In genomic region chr11:26271666-26272065, GRCh38 we compare ENCODE assay signal across 34 cellular contexts.
A peak's percentile ranks its signal among the peaks of the same experiment; 100 is the strongest.
DNase-seq lines count a peak whose midpoint lies in the region; ATAC-seq, FAIRE-seq and TF ChIP-seq lines count a peak whose summit lies in the region.
"Had no signal": no experiment of that assay in that cellular context is flagged by ENCODE, and none has a peak within 500 bp of the region (broad histone marks: within the 10 kb centered on the region; RNA-seq: fewer than 3 reads in every experiment).

No MANE protein-coding gene starts in this region.

- ATAC-seq in HepG2 (no peak), right lobe of liver (no peak), A549 (no peak), IMR-90 (ENCODE audit: low read depth) (no peak), HG02798 (IDR thresholded peaks at IDR 0.05; ENCODE audit: poor library complexity, unreplicated experiment) (no peak)
- ATAC-seq: CD8-positive, alpha-beta T cell had no signal

- H3K18ac ChIP-seq in IMR-90 (ENCODE audit: low read depth, low read length): no peak overlapping the region

- CTCF ChIA-PET in HepG2 (lab: Yijun Ruan, JAX; ENCODE audit: low intra/inter-chr PET ratio, low total read pairs) (no interaction called here), A549 (lab: Yijun Ruan, JAX) (no interaction called here), A673 (lab: Charles Lee) (no interaction called here), IMR-90 (lab: Yijun Ruan, JAX) (no interaction called here)

- 7% methylated on average over 2 of the region's 2 CpGs for WGBS in HepG2 (ENCODE audit: low lambda C conversion rate)
- WGBS in right lobe of liver (ENCODE audit: insufficient coverage, low coverage, low lambda C conversion rate, missing lambda C conversion rate): 54% methylated on average over 2 of the region's 2 CpGs
- 21% methylated on average over 2 of the region's 2 CpGs for WGBS in A549 (ENCODE audit: missing lambda C conversion rate)
- WGBS in IMR-90 (ENCODE audit: extremely low coverage in 2 of 2, insufficient read length in 1 of 2), 2 experiments: no CpG with 5 or more reads among the region's 2 CpGs

- H3K9ac ChIP-seq in HepG2 (ENCODE audit: insufficient read depth, low read depth, low read length) (no peak overlapping the region), IMR-90 (ENCODE audit: low read depth, low read length) (no peak overlapping the region)
- H3K9ac ChIP-seq: BLaER1; BLaER1 treated with 17β-estradiol and CSF1 and Interleukin-3, amounts not matched to agents 10 nM and 100 nM had no signal

- FAIRE-seq in HepG2 (lab: Jason Lieb, UNC) (no peak), A549 (lab: Jason Lieb, UNC) (peak; percentile 23)
- FAIRE-seq: A204.1, D721Med had no signal

- H4K91ac ChIP-seq in IMR-90 (ENCODE audit: insufficient read depth, low read depth, low read length): no peak overlapping the region

- no peak overlapping the region for H2BK15ac ChIP-seq in IMR-90 (ENCODE audit: low read depth, low read length)

- no peak overlapping the region for H2AFZ ChIP-seq in HepG2 (ENCODE audit: low read length)
- H2AFZ ChIP-seq in IMR-90 (replicated peaks; ENCODE audit: low read length, poor library complexity): no peak overlapping the region

- no peak overlapping the region for H3K14ac ChIP-seq in IMR-90 (replicated peaks; ENCODE audit: low read depth, low read length)

- H3K4ac ChIP-seq in IMR-90 (ENCODE audit: low read depth, low read length): no peak overlapping the region

- no peaks in the 10 kb centered on the region for H3K9me1 ChIP-seq in IMR-90 (ENCODE audit: insufficient read depth, low read length)

- H3K27me3 ChIP-seq in HepG2 (ENCODE audit: control insufficient read depth in 1 of 2, insufficient read depth in 2 of 2, low read length in 2 of 2) (no peaks in the 10 kb centered on the region; a peak in 1 of 5 replicates), right lobe of liver (no peaks in the 10 kb centered on the region), A673 (replicated peaks; ENCODE audit: insufficient read depth, low read depth, low read length, poor library complexity) (no peaks in the 10 kb centered on the region), IMR-90 (ENCODE audit: control insufficient read depth, insufficient read depth, low read length) (no peaks in the 10 kb centered on the region)
- H3K27me3 ChIP-seq: BE2C; BLaER1; BLaER1 treated with 17β-estradiol and CSF1 and Interleukin-3, amounts not matched to agents 10 nM and 100 nM had no signal

- in situ Hi-C loops in HepG2 (cut with HindIII; ENCODE audit: extremely low pct_ligation_motif_present, low pct_unique_long_range_greater_than_20kb) (no loop called here), IMR-90 (cut with MboI; ENCODE audit: low sequenced_read_pairs) (no loop called here)

- no peak overlapping the region for H3K23ac ChIP-seq in IMR-90 (ENCODE audit: low read depth, low read length)

- H3K4me3 ChIP-seq in HepG2 (replicated peaks in 1 of 3; ENCODE audit: insufficient read depth in 1 of 3, low read depth in 2 of 3, low read length in 3 of 3): no peak overlapping the region
- H3K4me3 ChIP-seq in right lobe of liver: no peak overlapping the region
- H3K4me3 ChIP-seq in A549: no peak overlapping the region
- no peak overlapping the region for H3K4me3 ChIP-seq in A673 (ENCODE audit: low read depth, low read length, poor library complexity, severe bottlenecking)
- no peak overlapping the region for H3K4me3 ChIP-seq in IMR-90 (ENCODE audit: insufficient read depth, low read depth, low read length)
- H3K4me3 ChIP-seq: BLaER1; BLaER1 treated with 17β-estradiol and CSF1 and Interleukin-3, amounts not matched to agents 10 nM and 100 nM had no signal

- H3K27ac ChIP-seq in HepG2 (ENCODE audit: extremely low read length, insufficient read depth, low read length) (no peak overlapping the region), right lobe of liver (no peak overlapping the region), A549 (no peak overlapping the region), A673 (ENCODE audit: low read depth, low read length, poor library complexity, severe bottlenecking) (no peak overlapping the region), IMR-90 (ENCODE audit: insufficient read depth, low read length) (no peak overlapping the region)
- H3K27ac ChIP-seq: 22Rv1; BLaER1; BLaER1 treated with 17β-estradiol and CSF1 and Interleukin-3, amounts not matched to agents 10 nM and 100 nM; C4-2B had no signal

- TF ChIP-seq POLR2A in HepG2 (IDR thresholded peaks at IDR 0.05; ENCODE audit: insufficient read depth in 1 of 2, low read depth in 2 of 2, low read length in 2 of 2) (no peak), right lobe of liver (IDR thresholded peaks at IDR 0.05) (no peak), A549 (IDR thresholded peaks at IDR 0.05; ENCODE audit: low read length) (no peak), IMR-90 (IDR thresholded peaks at IDR 0.05; ENCODE audit: low read depth, low read length) (no peak)

- H3K56ac ChIP-seq in IMR-90 (ENCODE audit: extremely low read depth, insufficient read depth, low read length): no peak overlapping the region

- TF ChIP-seq CTCF in HepG2 (CRISPR knock-in tag; IDR thresholded peaks at IDR 0.05) (no peak), right lobe of liver (IDR thresholded peaks at IDR 0.05) (no peak), A549 (IDR thresholded peaks at IDR 0.05) (no peak), A673 (conservative IDR thresholded peaks at IDR 0.05; ENCODE audit: low read depth, low read length) (no peak), IMR-90 (conservative IDR thresholded peaks at IDR 0.05; ENCODE audit: low read depth, low read length) (no peak)

- no peak overlapping the region for H2BK20ac ChIP-seq in IMR-90 (ENCODE audit: low read depth, low read length)

- intact Hi-C loops in HepG2 (cut with micrococcal nuclease; ENCODE audit: unreplicated experiment) (no loop called here), right lobe of liver (cut with DNase I) (no loop called here), A673 (cut with micrococcal nuclease; ENCODE audit: unreplicated experiment) (no loop called here), IMR-90 (cut with micrococcal nuclease) (no loop called here)

- dilution Hi-C loops in IMR-90 (cut with HindIII; ENCODE audit: low sequenced_read_pairs, unreplicated experiment): no loop called here

- no TSS peak for BruUV-seq in HepG2 (replicated peaks; lab: Mats Ljungman, UMichigan)
- no TSS peak for BruUV-seq in A673 (replicated peaks; lab: Mats Ljungman, UMichigan)
- BruUV-seq in IMR-90 (replicated peaks; lab: Mats Ljungman, UMichigan): no TSS peak

- no peaks in the 10 kb centered on the region for H4K20me1 ChIP-seq in HepG2 (ENCODE audit: insufficient read depth, low read length)
- H4K20me1 ChIP-seq in IMR-90 (ENCODE audit: insufficient read depth, low read length): no peaks in the 10 kb centered on the region
- H4K20me1 ChIP-seq: BLaER1; BLaER1 treated with 17β-estradiol and CSF1 and Interleukin-3, amounts not matched to agents 10 nM and 100 nM had no signal

- no peaks in the 10 kb centered on the region for H3K79me2 ChIP-seq in HepG2 (ENCODE audit: insufficient read depth, low read length)

- no peaks in the 10 kb centered on the region for H3K4me1 ChIP-seq in HepG2 (ENCODE audit: insufficient read depth, low read length)
- no peaks in the 10 kb centered on the region for H3K4me1 ChIP-seq in right lobe of liver
- no peaks in the 10 kb centered on the region for H3K4me1 ChIP-seq in A549
- no peaks in the 10 kb centered on the region for H3K4me1 ChIP-seq in A673 (ENCODE audit: insufficient read depth, low read length, poor library complexity, severe bottlenecking)
- no peaks in the 10 kb centered on the region for H3K4me1 ChIP-seq in IMR-90 (ENCODE audit: control insufficient read depth, insufficient read depth, low read length)
- H3K4me1 ChIP-seq: BLaER1; BLaER1 treated with 17β-estradiol and CSF1 and Interleukin-3, amounts not matched to agents 10 nM and 100 nM; Caco-2 had no signal

- TF ChIP-seq EP300 in HepG2 (IDR thresholded peaks at IDR 0.05; ENCODE audit: low read depth in 2 of 2, low read length in 2 of 2) (no peak), HepG2 (CRISPR knock-in tag; IDR thresholded peaks at IDR 0.05; ENCODE audit: borderline replicate concordance) (no peak), A549 (IDR thresholded peaks at IDR 0.05) (no peak)

- H2BK120ac ChIP-seq in IMR-90 (ENCODE audit: low read depth, low read length): no peak overlapping the region

- H4K5ac ChIP-seq in IMR-90 (ENCODE audit: low read depth, low read length): no peak overlapping the region

- H3K36me3 ChIP-seq in HepG2 (replicated peaks in 1 of 2; ENCODE audit: control insufficient read depth in 1 of 2, insufficient read depth in 2 of 2, low read length in 2 of 2) (no peaks in the 10 kb centered on the region), right lobe of liver (no peaks in the 10 kb centered on the region), A673 (ENCODE audit: insufficient read depth, low read length, poor library complexity, severe bottlenecking) (no peaks in the 10 kb centered on the region), IMR-90 (ENCODE audit: control insufficient read depth, insufficient read depth, low read length) (no peaks in the 10 kb centered on the region)
- H3K36me3 ChIP-seq: BE2C; BLaER1; BLaER1 treated with 17β-estradiol and CSF1 and Interleukin-3, amounts not matched to agents 10 nM and 100 nM had no signal

- no peak overlapping the region for H4K8ac ChIP-seq in IMR-90 (ENCODE audit: low read depth in 2 of 2, low read length in 2 of 2)

- H2BK5ac ChIP-seq in IMR-90 (ENCODE audit: low read depth, low read length, poor library complexity, severe bottlenecking): no peak overlapping the region

- DNase-seq in HepG2 (ENCODE audit: low spot score) (no peak), right lobe of liver (no peak), A549 (ENCODE audit: low read depth in 1 of 2, low spot score in 1 of 2) (no peak), A673 (ENCODE audit: low spot score) (peak; percentile 3), IMR-90 (no peak), GDM1 (lab: John Stamatoyannopoulos, UW) (no peak)
- DNase-seq in stimulated activated CD4-positive, alpha-beta T cell treated with anti-CD3 and anti-CD28 coated beads, Interleukin-1b, Interleukin-23, amount 100 ng/mL, for 48 hours: no peak
- DNase-seq: 8988T; ACHN; AML-193; BE2C; C1 segment of cervical spinal cord; Caco-2; Calu3; CD4-positive, alpha-beta memory T cell; CD4-positive, alpha-beta T cell; CD4-positive, CD25-positive, alpha-beta regulatory T cell; CD8-positive, alpha-beta memory T cell; CD8-positive, alpha-beta T cell; COR-L47; DMS 273 treated with DMSO at 0.1 percent for 48 hours; DMS153; DMS53; DMS79; DMS79 treated with DMSO at 0.1 percent for 48 hours; DND-41; EL had no signal

- no peaks in the 10 kb centered on the region for H3K79me1 ChIP-seq in IMR-90 (ENCODE audit: low read depth in 1 of 2, low read length in 2 of 2)

- POLR2A ChIA-PET in HepG2 (lab: Yijun Ruan, JAX): no interaction called here
- POLR2A ChIA-PET in A549 (lab: Yijun Ruan, JAX): no interaction called here
- POLR2A ChIA-PET in A673 (lab: Charles Lee; ENCODE audit: low non-redundant PET): no interaction called here
- POLR2A ChIA-PET in IMR-90 (lab: Charles Lee; ENCODE audit: unreplicated experiment): no interaction called here

- H2AK9ac ChIP-seq in IMR-90 (replicated peaks; ENCODE audit: low read depth, low read length, poor library complexity): no peak overlapping the region

- H3K9me3 ChIP-seq in HepG2 (ENCODE audit: low read length) (no peaks in the 10 kb centered on the region), right lobe of liver (no peaks in the 10 kb centered on the region), A549 (no peaks in the 10 kb centered on the region), A673 (ENCODE audit: low read depth, low read length, poor library complexity, severe bottlenecking) (no peaks in the 10 kb centered on the region), IMR-90 (ENCODE audit: control insufficient read depth, insufficient read depth, low read length) (no peaks in the 10 kb centered on the region)
- H3K9me3 ChIP-seq: BE2C; BLaER1; BLaER1 treated with 17β-estradiol and CSF1 and Interleukin-3, amounts not matched to agents 10 nM and 100 nM; Caco-2 had no signal

- H3K4me2 ChIP-seq in HepG2 (ENCODE audit: low read depth, low read length) (no peak overlapping the region), A549 (no peak overlapping the region), IMR-90 (ENCODE audit: low read depth, low read length) (no peak overlapping the region)
- H3K4me2 ChIP-seq: BLaER1; BLaER1 treated with 17β-estradiol and CSF1 and Interleukin-3, amounts not matched to agents 10 nM and 100 nM had no signal

- TF ChIP-seq RAD21 in HepG2 (CRISPR knock-in tag; IDR thresholded peaks at IDR 0.05): no peak
- no peak for TF ChIP-seq RAD21 in A549 (conservative IDR thresholded peaks at IDR 0.05 in 1 of 2, IDR thresholded peaks at IDR 0.05 in 1 of 2)
- no peak for TF ChIP-seq RAD21 in IMR-90 (IDR thresholded peaks at IDR 0.05; ENCODE audit: low read length)

- no peak overlapping the region for H2AK5ac ChIP-seq in IMR-90 (ENCODE audit: low read depth, low read length)

Comparison
In these comparisons a context has a peak if more than half of its experiments do, and no peak if none do; other contexts are left out.
1. Of the 38 proteins assayed by ChIP-seq in both HepG2 and A549: peak only in HepG2: CEBPB; only in A549: none; in both: none; in neither: 37.